Comparison of ENCODE assay signal across 28 cellular contexts in genomic region chr18:72161686-72162085, GRCh38.
A peak's percentile ranks its signal among the peaks of the same experiment; 100 is the strongest.
DNase-seq lines count a peak whose midpoint lies in the region; ATAC-seq and TF ChIP-seq lines count a peak whose summit lies in the region.
"Had no signal": no experiment of that assay in that cellular context is flagged by ENCODE, and none has a peak within 500 bp of the region (broad histone marks: within the 10 kb centered on the region; RNA-seq: fewer than 3 reads in every experiment).

No MANE protein-coding gene starts in this region.

- H3K9me3 ChIP-seq in smooth muscle cell (replicated peaks; ENCODE audit: low read depth): no peaks in the 10 kb centered on the region
- H3K9me3 ChIP-seq: A549, BE2C, upper lobe of right lung had no signal

- intact Hi-C loops in Right ventricle myocardium superior (cut with DNase I): no loop called here

- ATAC-seq in HG03342 (IDR thresholded peaks at IDR 0.05; ENCODE audit: unreplicated experiment): no peak
- no peak for ATAC-seq in Right ventricle myocardium superior (ENCODE audit: poor library complexity)
- ATAC-seq: A549; effector memory CD8-positive, alpha-beta T cell; GM12878; K562; upper lobe of right lung had no signal

- no peak overlapping the region for H3K4me2 ChIP-seq in smooth muscle cell

- DNase-seq in NCI-H748 (lab: John Stamatoyannopoulos, UW; ENCODE audit: unreplicated experiment): peak; percentile 41
- no peak for DNase-seq in NCI-H748 treated with DMSO at 0.1 percent for 48 hours (lab: John Stamatoyannopoulos, UW)
- DNase-seq in NCI-H69 (lab: John Stamatoyannopoulos, UW): peak; percentile 53
- DNase-seq in epithelial cell of esophagus (ENCODE audit: low read depth): peak; percentile 91
- DNase-seq in smooth muscle cell (lab: John Stamatoyannopoulos, UW; ENCODE audit: unreplicated experiment): no peak
- DNase-seq in mesenteric fat pad (ENCODE audit: low spot score): no peak
- DNase-seq in Right ventricle myocardium superior: no peak
- DNase-seq: activated CD4-positive, alpha-beta T cell treated with anti-CD3 and anti-CD28 coated beads, Interleukin-2, amount 10 ng/mL, durations not matched to agents 7 days and 5 days; activated naive CD4-positive, alpha-beta T cell treated with Interleukin-2 at 50 U/mL for 16 hours; activated T-cell treated with anti-CD3 and anti-CD28 coated beads, Interleukin-2, amount 50 U/mL, for 48 hours; BE2C; DND-41; effector memory CD8-positive, alpha-beta T cell; GOT3; mammary epithelial cell; NCI-H187; NCI-H446 treated with DMSO at 0.1 percent for 48 hours; substantia nigra; T-helper 9 cell; upper lobe of right lung; WERI-Rb-1 had no signal

- no peaks in the 10 kb centered on the region for H3K4me1 ChIP-seq in smooth muscle cell (ENCODE audit: low read depth)
- H3K4me1 ChIP-seq: A549, BE2C, upper lobe of right lung had no signal

- H3K27ac ChIP-seq in smooth muscle cell (ENCODE audit: low read depth): peak overlapping the region; percentile 34
- H3K27ac ChIP-seq: A549, cardiac muscle cell, coronary artery, RWPE1, upper lobe of right lung, WERI-Rb-1 had no signal

- no peaks in the 10 kb centered on the region for H3K27me3 ChIP-seq in smooth muscle cell (ENCODE audit: low read depth)
- H3K27me3 ChIP-seq: BE2C, cardiac muscle cell, upper lobe of right lung had no signal

- H3K79me2 ChIP-seq in smooth muscle cell (ENCODE audit: low read depth): no peaks in the 10 kb centered on the region

- 56% methylated on average over 1 of the region's 1 CpG for WGBS in smooth muscle cell (ENCODE audit: low lambda C conversion rate)

- no peaks in the 10 kb centered on the region for H3K36me3 ChIP-seq in smooth muscle cell (ENCODE audit: low read depth)
- H3K36me3 ChIP-seq: BE2C, cardiac muscle cell, upper lobe of right lung, WERI-Rb-1 had no signal

- no peaks in the 10 kb centered on the region for H3F3A ChIP-seq in smooth muscle cell (ENCODE audit: low read depth)

- no peak overlapping the region for H2AFZ ChIP-seq in smooth muscle cell (ENCODE audit: low read depth)

- no peaks in the 10 kb centered on the region for H4K20me1 ChIP-seq in smooth muscle cell (ENCODE audit: low read depth)

- H3K9ac ChIP-seq in smooth muscle cell (ENCODE audit: low read depth): no peak overlapping the region

- H3K4me3 ChIP-seq in epithelial cell of esophagus (ENCODE audit: low read length): no peak overlapping the region
- H3K4me3 ChIP-seq in smooth muscle cell: no peak overlapping the region
- H3K4me3 ChIP-seq: A549, cardiac muscle cell, coronary artery, GM12878, K562, upper lobe of right lung had no signal

- TF ChIP-seq CTCF in epithelial cell of esophagus (IDR thresholded peaks at IDR 0.05; ENCODE audit: insufficient read depth, low read depth, low read length, missing control alignments): no peak
- TF ChIP-seq CTCF in smooth muscle cell (IDR thresholded peaks at IDR 0.05; ENCODE audit: borderline replicate concordance, insufficient read depth, poor library complexity, severe bottlenecking): no peak

Comparison
In these comparisons a context has a peak if more than half of its experiments do, and no peak if none do; other contexts are left out.
1. DNase-seq: peak in NCI-H748 (single experiment), NCI-H69 (single experiment) and epithelial cell of esophagus (single experiment); none in NCI-H748 treated with DMSO at 0.1 percent for 48 hours (single experiment), smooth muscle cell (single experiment), mesenteric fat pad (single experiment) and Right ventricle myocardium superior (single experiment).